Comparison of ENCODE assay signal across 8 cellular contexts in genomic region chr4:54658321-54659093, GRCh38. TPM values are rescaled to one million over a fixed set of nuclear protein-coding genes. Genes with fewer than 3 reads are reported as not detected.
DNase-seq lines count a peak whose midpoint lies in the region; ATAC-seq and TF ChIP-seq lines count a peak whose summit lies in the region.

No MANE protein-coding gene starts in this region.

- no peaks in the 10 kb centered on the region for H3K36me3 Mint-ChIP-seq in activated T-helper 1 cell treated with anti-CD3 and anti-CD28 coated beads, Interleukin-12 subunit alpha, Interleukin-12 subunit beta, Interleukin-2, Interleukin-4 antibody, amounts not matched to agents 30 ng/mL and 10 ng/mL and 1 ng/mL, durations not matched to agents 14 hours and 24 hours and 36 hours (ENCODE audit: low read depth)
- H3K36me3 Mint-ChIP-seq in natural killer cell, result peaks cover 9% of the 10 kb centered on the region

- peak overlapping the region; percentile 14 for H3K27ac Mint-ChIP-seq in activated T-helper 1 cell treated with anti-CD3 and anti-CD28 coated beads, Interleukin-12 subunit alpha, Interleukin-12 subunit beta, Interleukin-2, Interleukin-4 antibody, amounts not matched to agents 30 ng/mL and 10 ng/mL and 1 ng/mL, durations not matched to agents 14 hours and 24 hours and 36 hours
- H3K27ac Mint-ChIP-seq in natural killer cell, result peak overlapping the region in 1 of 2 donors; percentile 66

- 0 to 1% methylated on average over 13 to 71 of the region's 74 CpGs for WGBS in upper lobe of left lung, 2 donors

- no peaks in the 10 kb centered on the region for H3K36me3 ChIP-seq in upper lobe of left lung

- ATAC-seq in natural killer cell (peak; percentile 45 to 61 (median 46)), upper lobe of left lung (ENCODE audit: low FRiP score in 2 of 2) (peak; percentile 67 to 74)

- peaks cover 69% of the 10 kb centered on the region for H3K27me3 Mint-ChIP-seq in activated T-helper 1 cell treated with anti-CD3 and anti-CD28 coated beads, Interleukin-12 subunit alpha, Interleukin-12 subunit beta, Interleukin-2, Interleukin-4 antibody, amounts not matched to agents 30 ng/mL and 10 ng/mL and 1 ng/mL, durations not matched to agents 14 hours and 24 hours and 36 hours (ENCODE audit: insufficient read depth)
- H3K27me3 Mint-ChIP-seq in natural killer cell (ENCODE audit: low read depth in 2 of 2), result peaks cover 33 to 48% of the 10 kb centered on the region in 2 donors

- DNase-seq in DMS79 (lab: John Stamatoyannopoulos, UW), result peak; percentile 59
- peak; percentile 59 for DNase-seq in H4 (ENCODE audit: low spot score)
- DNase-seq in NCI-H2171 treated with DMSO at 0.1 percent for 48 hours (lab: John Stamatoyannopoulos, UW), result peak; percentile 59
- no peak for DNase-seq in activated T-helper 1 cell treated with anti-CD3 and anti-CD28 coated beads, Interleukin-12 subunit alpha, Interleukin-12 subunit beta, Interleukin-2, Interleukin-4 antibody, amounts not matched to agents 30 ng/mL and 10 ng/mL and 1 ng/mL, durations not matched to agents 14 hours and 24 hours and 36 hours (ENCODE audit: low spot score)
- peak; percentile 45 to 85 for DNase-seq in foreskin fibroblast
- DNase-seq in natural killer cell, result peak; percentile 30
- DNase-seq in upper lobe of left lung, result peak; percentile 41 to 90
- DNase-seq in effector CD4-positive, alpha-beta T cell, result no peak

- no peaks in the 10 kb centered on the region for H3K9me3 ChIP-seq in upper lobe of left lung

- no peak for TF ChIP-seq POLR2A in upper lobe of left lung (IDR thresholded peaks at IDR 0.05)

- intact Hi-C loops in activated T-helper 1 cell treated with anti-CD3 and anti-CD28 coated beads, Interleukin-12 subunit alpha, Interleukin-12 subunit beta, Interleukin-2, Interleukin-4 antibody, amounts not matched to agents 30 ng/mL and 10 ng/mL and 1 ng/mL, durations not matched to agents 14 hours and 24 hours and 36 hours (cut with micrococcal nuclease), result loop anchor here (1.0 to 10.0 kb wide), 4 partner anchors 25 to 554 kb away; partner anchors contain the start of genes GSX2 and PDGFRA
- intact Hi-C loops in natural killer cell (cut with micrococcal nuclease), result no loop called here

- peak overlapping the region in 3 of 4 donors; percentile 32 to 74 (median 50) for H3K27ac ChIP-seq in upper lobe of left lung

- peaks cover 0 to 10% (median 6%) of the 10 kb centered on the region in 4 donors for H3K27me3 ChIP-seq in upper lobe of left lung

- H3K4me1 Mint-ChIP-seq in activated T-helper 1 cell treated with anti-CD3 and anti-CD28 coated beads, Interleukin-12 subunit alpha, Interleukin-12 subunit beta, Interleukin-2, Interleukin-4 antibody, amounts not matched to agents 30 ng/mL and 10 ng/mL and 1 ng/mL, durations not matched to agents 14 hours and 24 hours and 36 hours (ENCODE audit: low read depth), result peaks cover 6% of the 10 kb centered on the region
- peaks cover 17 to 43% of the 10 kb centered on the region in 2 donors for H3K4me1 Mint-ChIP-seq in natural killer cell

- H3K4me1 ChIP-seq in upper lobe of left lung, result peaks cover 23 to 33% (median 27%) of the 10 kb centered on the region in 4 donors

- peak overlapping the region; percentile 71 for H3K4me3 Mint-ChIP-seq in activated T-helper 1 cell treated with anti-CD3 and anti-CD28 coated beads, Interleukin-12 subunit alpha, Interleukin-12 subunit beta, Interleukin-2, Interleukin-4 antibody, amounts not matched to agents 30 ng/mL and 10 ng/mL and 1 ng/mL, durations not matched to agents 14 hours and 24 hours and 36 hours
- peak overlapping the region; percentile 89 for H3K4me3 Mint-ChIP-seq in natural killer cell

- no peak for TF ChIP-seq EP300 in upper lobe of left lung (IDR thresholded peaks at IDR 0.05)

- H3K9me3 Mint-ChIP-seq in activated T-helper 1 cell treated with anti-CD3 and anti-CD28 coated beads, Interleukin-12 subunit alpha, Interleukin-12 subunit beta, Interleukin-2, Interleukin-4 antibody, amounts not matched to agents 30 ng/mL and 10 ng/mL and 1 ng/mL, durations not matched to agents 14 hours and 24 hours and 36 hours, result no peaks in the 10 kb centered on the region
- no peaks in the 10 kb centered on the region for H3K9me3 Mint-ChIP-seq in natural killer cell

- H3K4me3 ChIP-seq in foreskin fibroblast (ENCODE audit: low read depth in 1 of 2, low read length in 2 of 2) (peak overlapping the region; percentile 68 to 82), upper lobe of left lung (peak overlapping the region; percentile 40 to 63 (median 53))

- TF ChIP-seq CTCF in foreskin fibroblast (IDR thresholded peaks at IDR 0.05; ENCODE audit: low read depth, low read length) (peak; percentile 33), natural killer cell (IDR thresholded peaks at IDR 0.05) (no peak), upper lobe of left lung (IDR thresholded peaks at IDR 0.05) (peak in 5 of 6 experiments; percentile 7 to 43 (median 26))

RNA-seq across cellular contexts. Expression of gene KIT, which starts 0.8 kb away (rescaled TPM):
- 1.2 and 1.6 TPM in 2 replicates for total RNA-seq in H4 (2014; rRNA removed; shearing (Covaris generic))
- 0.17 and 0.41 TPM in 2 replicates for total RNA-seq in activated T-helper 1 cell treated with anti-CD3 and anti-CD28 coated beads, Interleukin-12 subunit alpha, Interleukin-12 subunit beta, Interleukin-2, Interleukin-4 antibody, amounts not matched to agents 30 ng/mL and 10 ng/mL and 1 ng/mL, durations not matched to agents 14 hours and 24 hours and 36 hours
- total RNA-seq in natural killer cell, result 1 to 10 TPM; 2.0 to 6.6 (median 3.2) TPM
- total RNA-seq in upper lobe of left lung, result 10 to 100 TPM in 3 of 6 donors, 1 to 10 TPM in 3; 2.8 to 38.7 (median 12.7) TPM

Comparison
In these comparisons a context has a peak if more than half of its experiments do, and no peak if none do; other contexts are left out.
1. DNase-seq: peak in DMS79 (single experiment), H4 (single experiment), NCI-H2171 treated with DMSO at 0.1 percent for 48 hours (single experiment), foreskin fibroblast (2 of 2), natural killer cell (single experiment) and upper lobe of left lung (2 of 2); none in activated T-helper 1 cell treated with anti-CD3 and anti-CD28 coated beads, Interleukin-12 subunit alpha, Interleukin-12 subunit beta, Interleukin-2, Interleukin-4 antibody, amounts not matched to agents 30 ng/mL and 10 ng/mL and 1 ng/mL, durations not matched to agents 14 hours and 24 hours and 36 hours (single experiment) and effector CD4-positive, alpha-beta T cell (single experiment).